24 cellular contexts compared by ENCODE assay signal in genomic region chr15:67931861-67932260, GRCh38.
DNase-seq lines count a peak whose midpoint lies in the region; ATAC-seq, FAIRE-seq and TF ChIP-seq lines count a peak whose summit lies in the region.
"Had no signal": no experiment of that assay in that cellular context is flagged by ENCODE, and none has a peak within 500 bp of the region (broad histone marks: within the 10 kb centered on the region; RNA-seq: fewer than 3 reads in every experiment).

No MANE protein-coding gene starts in this region.

- no peaks in the 10 kb centered on the region for H3K79me2 ChIP-seq in PC-9 (ENCODE audit: low read depth)

- POLR2A ChIA-PET in PC-9 (lab: Charles Lee; ENCODE audit: unreplicated experiment), result no interaction called here

- DNase-seq in ACHN, result peak; percentile 32
- peak; percentile 63 for DNase-seq in M059J (ENCODE audit: low read depth)
- DNase-seq in bronchial epithelial cell (ENCODE audit: low read depth), result peak; percentile 78
- DNase-seq in kidney tubule cell (ENCODE audit: low spot score), result peak; percentile 74
- no peak for DNase-seq in PC-9
- no peak for DNase-seq in psoas muscle
- DNase-seq in SW 1271 (lab: John Stamatoyannopoulos, UW), result no peak
- DNase-seq: activated naive CD8-positive, alpha-beta T cell treated with anti-CD3 and anti-CD28 coated beads, Interleukin-2, amount 10 ng/mL, durations not matched to agents 7 days and 5 days; CD4-positive, CD25-positive, alpha-beta regulatory T cell; DMS 273 treated with DMSO at 0.1 percent for 48 hours; dorsolateral prefrontal cortex; Kasumi-1; naive B cell; NCI-H2081 treated with DMSO at 0.1 percent for 48 hours; NCI-H510A; RPMI8226; testis had no signal

- H3K27me3 ChIP-seq in bronchial epithelial cell (ENCODE audit: control insufficient read depth, insufficient read depth, low read length), result no peaks in the 10 kb centered on the region
- H3K27me3 ChIP-seq in PC-9 (ENCODE audit: insufficient read depth, low read depth), result no peaks in the 10 kb centered on the region
- no peaks in the 10 kb centered on the region for H3K27me3 ChIP-seq in psoas muscle (ENCODE audit: insufficient read depth in 3 of 3, low read length in 2 of 3)
- H3K27me3 ChIP-seq: cardiac muscle cell, dorsolateral prefrontal cortex, testis had no signal

- no peaks in the 10 kb centered on the region for H4K20me1 ChIP-seq in PC-9 (ENCODE audit: insufficient read depth)

- H2AFZ ChIP-seq in PC-9, result no peak overlapping the region

- in situ Hi-C loops in ACHN (cut with HindIII; ENCODE audit: low pct_ligation_motif_present, low pct_unique_long_range_greater_than_20kb, low sequenced_read_pairs), result no loop called here

- CTCF ChIA-PET in PC-9 (lab: Charles Lee), result no interaction called here

- no peaks in the 10 kb centered on the region for H3F3A ChIP-seq in PC-9 (ENCODE audit: insufficient read depth, low read depth)

- H3K36me3 ChIP-seq in bronchial epithelial cell (ENCODE audit: control insufficient read depth, insufficient read depth, low read length), result no peaks in the 10 kb centered on the region
- no peaks in the 10 kb centered on the region for H3K36me3 ChIP-seq in PC-9 (ENCODE audit: low read depth)
- H3K36me3 ChIP-seq in psoas muscle (ENCODE audit: insufficient read depth in 1 of 2, low read depth in 1 of 2), result no peaks in the 10 kb centered on the region
- H3K36me3 ChIP-seq: cardiac muscle cell had no signal

- no peak for ATAC-seq in GM19452 (IDR thresholded peaks at IDR 0.05; ENCODE audit: unreplicated experiment)
- no peak for ATAC-seq in psoas muscle
- ATAC-seq: sciatic nerve had no signal

- H3K4me3 ChIP-seq in bronchial epithelial cell (ENCODE audit: low read depth, low read length) (no peak overlapping the region), PC-9 (no peak overlapping the region), psoas muscle (no peak overlapping the region)
- H3K4me3 ChIP-seq: cardiac muscle cell, dorsolateral prefrontal cortex, testis had no signal

- no peak overlapping the region for H3K4me2 ChIP-seq in PC-9

- H3K9me3 ChIP-seq in PC-9 (ENCODE audit: insufficient read depth, low read depth) (no peaks in the 10 kb centered on the region), psoas muscle (no peaks in the 10 kb centered on the region)
- H3K9me3 ChIP-seq: testis had no signal

- FAIRE-seq in bronchial epithelial cell (lab: Jason Lieb, UNC), result no peak
- FAIRE-seq: frontal cortex, GM12891, GM19239, keratinocyte had no signal

- no peaks in the 10 kb centered on the region for H3K9me2 ChIP-seq in PC-9 (ENCODE audit: insufficient read depth)

- H3K4me1 ChIP-seq in PC-9 (replicated peaks; ENCODE audit: insufficient read depth) (peaks cover 7% of the 10 kb centered on the region; the same call in 1 of the 2 replicates), psoas muscle (no peaks in the 10 kb centered on the region)

- 95% methylated on average over 3 of the region's 3 CpGs for WGBS in psoas muscle, 3 donors

- H3K27ac ChIP-seq in PC-9 (no peak overlapping the region), psoas muscle (no peak overlapping the region)
- H3K27ac ChIP-seq: cardiac muscle cell, dorsolateral prefrontal cortex, testis had no signal

- intact Hi-C loops in PC-9 (cut with micrococcal nuclease; ENCODE audit: unreplicated experiment) (no loop called here), psoas muscle (cut with DNase I) (no loop called here)

- TF ChIP-seq CTCF in bronchial epithelial cell (IDR thresholded peaks at IDR 0.05; ENCODE audit: insufficient read depth, low read length, severe bottlenecking), result no peak
- no peak for TF ChIP-seq CTCF in PC-9 (conservative IDR thresholded peaks at IDR 0.05)
- TF ChIP-seq CTCF in psoas muscle (IDR thresholded peaks at IDR 0.05), result no peak

- no TSS peak for BruUV-seq in PC-9 (replicated peaks; lab: Mats Ljungman, UMichigan)

Comparison
In these comparisons a context has a peak if more than half of its experiments do, and no peak if none do; other contexts are left out.
1. DNase-seq: peak in ACHN (single experiment), M059J (single experiment), bronchial epithelial cell (single experiment) and kidney tubule cell (single experiment); none in PC-9 (0 of 2), psoas muscle (0 of 2) and SW 1271 (0 of 2).